ENCODE assay signal across 19 cellular contexts in genomic region chr3:102174312-102174712, GRCh38.
DNase-seq lines count a peak whose midpoint lies in the region; ATAC-seq and TF ChIP-seq lines count a peak whose summit lies in the region.
"Had no signal": no experiment of that assay in that cellular context is flagged by ENCODE, and none has a peak within 500 bp of the region (broad histone marks: within the 10 kb centered on the region; RNA-seq: fewer than 3 reads in every experiment).

No MANE protein-coding gene starts in this region.

- BruUV-seq in Calu3 (replicated peaks; lab: Mats Ljungman, UMichigan), result no TSS peak

- H3K36me3 Mint-ChIP-seq in Calu3 (ENCODE audit: insufficient read depth, unreplicated experiment), result peaks cover 14% of the 10 kb centered on the region
- H3K36me3 Mint-ChIP-seq in mesothelial cell of epicardium, result no peaks in the 10 kb centered on the region
- H3K36me3 Mint-ChIP-seq: activated naive CD4-positive, alpha-beta T cell treated with anti-CD3 and anti-CD28 coated beads, Interleukin-2, amount 50 U/mL, for 72 hours; naive B cell; stimulated activated memory B cell treated with anti-CD40 and anti-IgM and Interleukin-4, amounts not matched to agents 10 μg/mL and 1 μg/mL and 100 μg/mL, for 72 hours had no signal

- H3K4me1 Mint-ChIP-seq in Calu3 (ENCODE audit: low read depth, unreplicated experiment) (peaks cover 54% of the 10 kb centered on the region), mesothelial cell of epicardium (peaks cover 60% of the 10 kb centered on the region)

- DNase-seq in Calu3 (peak; percentile 52), RPMI7951 (ENCODE audit: low read depth) (peak; percentile 37), dermis blood vessel endothelial cell (peak; percentile 77), mesothelial cell of epicardium (ENCODE audit: low spot score in 2 of 2, unreplicated experiment in 2 of 2) (no peak), NCI-H446 treated with DMSO at 0.1 percent for 48 hours (lab: John Stamatoyannopoulos, UW) (no peak), H7 (no peak)
- no peak for DNase-seq in stimulated activated CD4-positive, alpha-beta T cell treated with anti-CD3 and anti-CD28 coated beads, Interleukin-4, amount 100 ng/mL, for 1 hour
- DNase-seq: gastrocnemius medialis; kidney; naive B cell; NCI-H2107; stimulated activated CD4-positive, alpha-beta T cell treated with anti-CD3 and anti-CD28 coated beads, Interleukin-4, amount 100 ng/mL, for 4 hours; SW 1271 had no signal

- H3K36me3 ChIP-seq in H7 (replicated peaks; ENCODE audit: control insufficient read depth, insufficient read depth, low read length), result no peaks in the 10 kb centered on the region
- H3K36me3 ChIP-seq: BLaER1 treated with 17β-estradiol and CSF1 and Interleukin-3, amounts not matched to agents 10 nM and 100 nM; gastrocnemius medialis; right atrium auricular region had no signal

- H3K4me3 ChIP-seq in H7 (ENCODE audit: insufficient read depth, low read depth, low read length), result no peak overlapping the region
- H3K4me3 ChIP-seq: BLaER1 treated with 17β-estradiol and CSF1 and Interleukin-3, amounts not matched to agents 10 nM and 100 nM; gastrocnemius medialis; right atrium auricular region had no signal

- ATAC-seq in HG02981 (IDR thresholded peaks at IDR 0.05; ENCODE audit: unreplicated experiment), result no peak
- ATAC-seq: activated naive CD4-positive, alpha-beta T cell treated with anti-CD3 and anti-CD28 coated beads, Interleukin-2, amount 50 U/mL, for 72 hours; gastrocnemius medialis; stimulated activated memory B cell treated with anti-CD40 and anti-IgM and Interleukin-4, amounts not matched to agents 10 μg/mL and 1 μg/mL and 100 μg/mL, for 72 hours had no signal

- H3K27me3 ChIP-seq in H7 (ENCODE audit: control insufficient read depth, insufficient read depth, low read length), result no peaks in the 10 kb centered on the region
- H3K27me3 ChIP-seq: BLaER1 treated with 17β-estradiol and CSF1 and Interleukin-3, amounts not matched to agents 10 nM and 100 nM; gastrocnemius medialis; right atrium auricular region had no signal

- CTCF ChIA-PET in Calu3 (lab: Charles Lee), result interaction anchor here (0.6 to 2.6 kb wide), 5 partner anchors 11 to 360 kb away, joined by 3 to 14 read pairs (median 7); no protein-coding TSS in a partner anchor

- no peak overlapping the region for H3K4me3 Mint-ChIP-seq in Calu3 (ENCODE audit: low read depth, unreplicated experiment)
- no peak overlapping the region for H3K4me3 Mint-ChIP-seq in mesothelial cell of epicardium
- H3K4me3 Mint-ChIP-seq: dendritic cell treated with granulocyte-macrophage colony-stimulating factor and Interleukin-4, amounts not matched to agents 40 ng/mL and 50 ng/mL, for 4 days; naive B cell; stimulated activated memory B cell treated with anti-CD40 and anti-IgM and Interleukin-4, amounts not matched to agents 10 μg/mL and 1 μg/mL and 100 μg/mL, for 72 hours had no signal

- H3K27me3 Mint-ChIP-seq in Calu3 (ENCODE audit: unreplicated experiment), result no peaks in the 10 kb centered on the region
- no peaks in the 10 kb centered on the region for H3K27me3 Mint-ChIP-seq in mesothelial cell of epicardium (ENCODE audit: low read depth)
- H3K27me3 Mint-ChIP-seq: dendritic cell treated with granulocyte-macrophage colony-stimulating factor and Interleukin-4, amounts not matched to agents 40 ng/mL and 50 ng/mL, for 4 days; stimulated activated memory B cell treated with anti-CD40 and anti-IgM and Interleukin-4, amounts not matched to agents 10 μg/mL and 1 μg/mL and 100 μg/mL, for 72 hours had no signal

- no peaks in the 10 kb centered on the region for H3K9me3 Mint-ChIP-seq in Calu3 (ENCODE audit: low read depth, unreplicated experiment)
- H3K9me3 Mint-ChIP-seq in mesothelial cell of epicardium, result peaks cover 4% of the 10 kb centered on the region
- H3K9me3 Mint-ChIP-seq: activated naive CD4-positive, alpha-beta T cell treated with anti-CD3 and anti-CD28 coated beads, Interleukin-2, amount 50 U/mL, for 72 hours; dendritic cell treated with granulocyte-macrophage colony-stimulating factor and Interleukin-4, amounts not matched to agents 40 ng/mL and 50 ng/mL, for 4 days; naive B cell; stimulated activated memory B cell treated with anti-CD40 and anti-IgM and Interleukin-4, amounts not matched to agents 10 μg/mL and 1 μg/mL and 100 μg/mL, for 72 hours had no signal

- intact Hi-C loops in Calu3 (cut with micrococcal nuclease; ENCODE audit: unreplicated experiment), result loop anchor here (1.0 to 2.0 kb wide), 2 partner anchors 11 to 224 kb away; no protein-coding TSS in a partner anchor

- TF ChIP-seq CTCF in Calu3 (IDR thresholded peaks at IDR 0.05; ENCODE audit: unreplicated experiment), result no peak
- TF ChIP-seq CTCF in mesothelial cell of epicardium (IDR thresholded peaks at IDR 0.05; ENCODE audit: unreplicated experiment), result no peak

- H3K27ac Mint-ChIP-seq in Calu3 (ENCODE audit: unreplicated experiment) (peak overlapping the region; percentile 98), mesothelial cell of epicardium (peak overlapping the region; percentile 74)
- H3K27ac Mint-ChIP-seq: activated naive CD4-positive, alpha-beta T cell treated with anti-CD3 and anti-CD28 coated beads, Interleukin-2, amount 50 U/mL, for 72 hours; dendritic cell treated with granulocyte-macrophage colony-stimulating factor and Interleukin-4, amounts not matched to agents 40 ng/mL and 50 ng/mL, for 4 days; naive B cell; stimulated activated memory B cell treated with anti-CD40 and anti-IgM and Interleukin-4, amounts not matched to agents 10 μg/mL and 1 μg/mL and 100 μg/mL, for 72 hours had no signal

Comparison
In these comparisons a context has a peak if more than half of its experiments do, and no peak if none do; other contexts are left out.
1. DNase-seq: peak in Calu3 (single experiment), RPMI7951 (single experiment) and dermis blood vessel endothelial cell (single experiment); none in mesothelial cell of epicardium (0 of 2), stimulated activated CD4-positive, alpha-beta T cell treated with anti-CD3 and anti-CD28 coated beads, Interleukin-4, amount 100 ng/mL, for 1 hour (single experiment), NCI-H446 treated with DMSO at 0.1 percent for 48 hours (single experiment) and H7 (single experiment).